ENCODE assay signal across 19 cellular contexts in genomic region chr16:49849709-49850108, GRCh38. TPM values are rescaled to one million over a fixed set of nuclear protein-coding genes. Genes with fewer than 3 reads are reported as not detected.
"Had no signal": no experiment of that assay in that cellular context is flagged by ENCODE, and none has a peak within 500 bp of the region (broad histone marks: within the 10 kb centered on the region; RNA-seq: fewer than 3 reads in every experiment).

No MANE protein-coding gene starts in this region.

- ATAC-seq: activated CD8-positive, alpha-beta T cell treated with anti-CD3 and anti-CD28 coated beads for 36 hours; left cardiac atrium; naive thymus-derived CD4-positive, alpha-beta T cell; stimulated activated naive B cell treated with anti-CD40 and anti-IgM and Interleukin-4, amounts not matched to agents 10 μg/mL and 1 μg/mL and 100 μg/mL, for 72 hours had no signal

- H3K4me3 Mint-ChIP-seq: activated CD4-positive, alpha-beta T cell treated with anti-CD3 and anti-CD28 coated beads, Interleukin-2, amount 10 ng/mL, durations not matched to agents 24 days and 14 days; activated CD8-positive, alpha-beta T cell treated with anti-CD3 and anti-CD28 coated beads for 36 hours; activated naive CD8-positive, alpha-beta T cell treated with anti-CD3 and anti-CD28 coated beads, Interleukin-2, amount 10 ng/mL, durations not matched to agents 7 days and 5 days; activated T-cell treated with anti-CD3 and anti-CD28 coated beads, Interleukin-2, amount 50 U/mL, for 24 hours; naive thymus-derived CD4-positive, alpha-beta T cell; stimulated activated naive B cell treated with anti-CD40 and anti-IgM and Interleukin-4, amounts not matched to agents 10 μg/mL and 1 μg/mL and 100 μg/mL, for 72 hours had no signal

- H3K4me1 Mint-ChIP-seq: activated naive CD8-positive, alpha-beta T cell treated with anti-CD3 and anti-CD28 coated beads, Interleukin-2, amount 10 ng/mL, durations not matched to agents 7 days and 5 days; stimulated activated naive B cell treated with anti-CD40 and anti-IgM and Interleukin-4, amounts not matched to agents 10 μg/mL and 1 μg/mL and 100 μg/mL, for 72 hours had no signal

- H3K36me3 Mint-ChIP-seq: activated naive CD8-positive, alpha-beta T cell treated with anti-CD3 and anti-CD28 coated beads, Interleukin-2, amount 10 ng/mL, durations not matched to agents 7 days and 5 days; naive thymus-derived CD4-positive, alpha-beta T cell; stimulated activated naive B cell treated with anti-CD40 and anti-IgM and Interleukin-4, amounts not matched to agents 10 μg/mL and 1 μg/mL and 100 μg/mL, for 72 hours had no signal

- H3K9me3 Mint-ChIP-seq: activated CD4-positive, alpha-beta T cell treated with anti-CD3 and anti-CD28 coated beads, Interleukin-2, amount 10 ng/mL, durations not matched to agents 24 days and 14 days; activated CD8-positive, alpha-beta T cell treated with anti-CD3 and anti-CD28 coated beads for 36 hours; activated naive CD8-positive, alpha-beta T cell treated with anti-CD3 and anti-CD28 coated beads, Interleukin-2, amount 10 ng/mL, durations not matched to agents 7 days and 5 days; activated T-cell treated with anti-CD3 and anti-CD28 coated beads, Interleukin-2, amount 50 U/mL, for 24 hours; activated T-helper 2 cell treated with anti-CD3 and anti-CD28 coated beads, Interferon-gamma antibody, Interleukin-2, Interleukin-4, amounts not matched to agents 10 μg/mL and 5 μg/mL and 100 μg/mL, durations not matched to agents 14 hours and 24 hours and 36 hours; stimulated activated naive B cell treated with anti-CD40 and anti-IgM and Interleukin-4, amounts not matched to agents 10 μg/mL and 1 μg/mL and 100 μg/mL, for 72 hours had no signal

- H3K27ac ChIP-seq: esophagus squamous epithelium had no signal

- H3K4me3 ChIP-seq: esophagus squamous epithelium had no signal

- H3K36me3 ChIP-seq: esophagus squamous epithelium had no signal

- DNase-seq: activated CD4-positive, alpha-beta T cell treated with anti-CD3 and anti-CD28 coated beads, Interleukin-2, amount 10 ng/mL, durations not matched to agents 24 days and 14 days; activated CD4-positive, CD25-positive, alpha-beta regulatory T cell; activated CD8-positive, alpha-beta T cell treated with anti-CD3 and anti-CD28 coated beads for 36 hours; activated naive CD4-positive, alpha-beta T cell treated with Interleukin-2 at 50 U/mL for 16 hours; activated naive CD8-positive, alpha-beta T cell treated with anti-CD3 and anti-CD28 coated beads, Interleukin-2, amount 10 ng/mL, durations not matched to agents 7 days and 5 days; activated T-cell treated with anti-CD3 and anti-CD28 coated beads, Interleukin-2, amount 50 U/mL, for 24 hours; amygdala; dermis blood vessel endothelial cell; effector memory CD4-positive, alpha-beta T cell; esophagus squamous epithelium; hippocampal formation; left cardiac atrium; mesendoderm; naive thymus-derived CD4-positive, alpha-beta T cell; nucleus accumbens; retina; stimulated activated naive B cell treated with anti-CD40 and anti-IgM and Interleukin-4, amounts not matched to agents 10 μg/mL and 1 μg/mL and 100 μg/mL, for 72 hours; T-helper 9 cell had no signal

- H3K27ac Mint-ChIP-seq: activated CD4-positive, alpha-beta T cell treated with anti-CD3 and anti-CD28 coated beads, Interleukin-2, amount 10 ng/mL, durations not matched to agents 24 days and 14 days; activated CD8-positive, alpha-beta T cell treated with anti-CD3 and anti-CD28 coated beads for 36 hours; activated naive CD8-positive, alpha-beta T cell treated with anti-CD3 and anti-CD28 coated beads, Interleukin-2, amount 10 ng/mL, durations not matched to agents 7 days and 5 days; activated T-cell treated with anti-CD3 and anti-CD28 coated beads, Interleukin-2, amount 50 U/mL, for 24 hours; activated T-helper 2 cell treated with anti-CD3 and anti-CD28 coated beads, Interferon-gamma antibody, Interleukin-2, Interleukin-4, amounts not matched to agents 10 μg/mL and 5 μg/mL and 100 μg/mL, durations not matched to agents 14 hours and 24 hours and 36 hours; naive thymus-derived CD4-positive, alpha-beta T cell; stimulated activated naive B cell treated with anti-CD40 and anti-IgM and Interleukin-4, amounts not matched to agents 10 μg/mL and 1 μg/mL and 100 μg/mL, for 72 hours had no signal

- H3K9me3 ChIP-seq: esophagus squamous epithelium had no signal

RNA-seq across cellular contexts. Expression of gene ZNF423, which starts 6.2 kb away (rescaled TPM):
- total RNA-seq: activated CD4-positive, alpha-beta T cell treated with anti-CD3 and anti-CD28 coated beads, Interleukin-2, amount 10 ng/mL, durations not matched to agents 24 days and 14 days; activated CD8-positive, alpha-beta T cell treated with anti-CD3 and anti-CD28 coated beads for 36 hours; activated T-helper 2 cell treated with anti-CD3 and anti-CD28 coated beads, Interferon-gamma antibody, Interleukin-2, Interleukin-4, amounts not matched to agents 10 μg/mL and 5 μg/mL and 100 μg/mL, durations not matched to agents 14 hours and 24 hours and 36 hours; naive thymus-derived CD4-positive, alpha-beta T cell had no signal
- polyA plus RNA-seq: naive thymus-derived CD4-positive, alpha-beta T cell had no signal
